Comparison of ENCODE assay signal across 20 cellular contexts in the genomic region with DNA sequence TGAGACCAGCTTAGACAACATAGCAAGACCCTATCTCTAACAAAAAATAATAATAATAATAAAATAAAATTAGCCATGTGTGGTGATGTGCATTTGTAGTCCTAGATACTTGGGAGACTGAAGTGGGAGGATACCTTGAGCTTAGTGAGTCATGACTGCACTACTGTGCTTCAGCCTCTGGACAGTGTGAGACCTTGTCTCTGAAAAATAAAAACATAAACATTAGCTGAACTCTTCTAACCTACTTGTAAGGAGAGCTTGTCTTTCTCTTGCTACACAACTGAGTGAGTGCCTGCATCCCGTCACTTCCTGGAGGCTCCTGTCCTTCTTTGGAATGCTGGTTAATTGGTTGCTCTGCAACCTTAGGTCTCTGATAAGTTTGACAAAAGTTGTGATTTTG. TPM values are rescaled to one million over a fixed set of nuclear protein-coding genes. Genes with fewer than 3 reads are reported as not detected.
"Had no signal": no experiment of that assay in that cellular context is flagged by ENCODE, and none has a peak within 500 bp of the region (broad histone marks: within the 10 kb centered on the region; RNA-seq: fewer than 3 reads in every experiment).

No MANE protein-coding gene starts in this region.

- H3K9me3 ChIP-seq: colonic mucosa, gastrocnemius medialis, thyroid gland had no signal

- H3K27me3 ChIP-seq: colonic mucosa, esophagus squamous epithelium, gastrocnemius medialis, thyroid gland had no signal

- DNase-seq: activated CD4-positive, alpha-beta T cell treated with anti-CD3 and anti-CD28 coated beads, Interleukin-2, amount 50 U/mL, for 48 hours; activated CD4-positive, CD25-positive, alpha-beta regulatory T cell treated with anti-CD3 and anti-CD28 coated beads, Interleukin-2, amount 50 U/mL, for 72 hours; activated naive CD4-positive, alpha-beta T cell treated with Interleukin-2 at 50 U/mL for 16 hours; colonic mucosa; esophagus squamous epithelium; gastrocnemius medialis; heart left ventricle; left ventricle myocardium inferior; naive thymus-derived CD8-positive, alpha-beta T cell; retina; stimulated activated CD4-positive, alpha-beta T cell treated with anti-CD3 and anti-CD28 coated beads, Interleukin-15, amount 100 ng/mL, for 24 hours; stimulated activated CD4-positive, alpha-beta T cell treated with anti-CD3 and anti-CD28 coated beads, Interleukin-4, amount 100 ng/mL, for 1 hour; stimulated activated naive B cell treated with anti-CD40 and anti-IgM and Interleukin-4, amounts not matched to agents 10 μg/mL and 1 μg/mL and 100 μg/mL, for 72 hours; T-helper 9 cell; thyroid gland had no signal

- H3K27ac ChIP-seq: colonic mucosa, esophagus squamous epithelium, gastrocnemius medialis, heart left ventricle, left ventricle myocardium inferior, neutrophil, skin epidermis, thyroid gland had no signal

- H3K27ac Mint-ChIP-seq: memory B cell; naive thymus-derived CD8-positive, alpha-beta T cell; stimulated activated naive B cell treated with anti-CD40 and anti-IgM and Interleukin-4, amounts not matched to agents 10 μg/mL and 1 μg/mL and 100 μg/mL, for 72 hours had no signal

- H3K4me3 ChIP-seq: colonic mucosa, esophagus squamous epithelium, gastrocnemius medialis, heart left ventricle, left ventricle myocardium inferior, skin epidermis, thyroid gland had no signal

- H3K4me1 ChIP-seq: colonic mucosa had no signal

- ATAC-seq: activated T-helper 17 cell treated with anti-CD3 and anti-CD28 coated beads, Interleukin-2, amount 50 U/mL, for 72 hours; gastrocnemius medialis; heart left ventricle; naive thymus-derived CD8-positive, alpha-beta T cell; stimulated activated naive B cell treated with anti-CD40 and anti-IgM and Interleukin-4, amounts not matched to agents 10 μg/mL and 1 μg/mL and 100 μg/mL, for 72 hours had no signal

- H3K4me3 Mint-ChIP-seq: activated T-helper 17 cell treated with anti-CD3 and anti-CD28 coated beads, Interleukin-2, amount 50 U/mL, for 72 hours; memory B cell; naive thymus-derived CD8-positive, alpha-beta T cell; stimulated activated naive B cell treated with anti-CD40 and anti-IgM and Interleukin-4, amounts not matched to agents 10 μg/mL and 1 μg/mL and 100 μg/mL, for 72 hours had no signal

- H3K27me3 Mint-ChIP-seq: activated T-helper 17 cell treated with anti-CD3 and anti-CD28 coated beads, Interleukin-2, amount 50 U/mL, for 72 hours had no signal

- H3K36me3 ChIP-seq: colonic mucosa, gastrocnemius medialis, heart left ventricle, neutrophil, thyroid gland had no signal

RNA-seq across cellular contexts. Expression of a gene that starts 24.8 kb away (rescaled TPM):
- total RNA-seq: esophagus squamous epithelium, gastrocnemius medialis, mucosa of gallbladder, thyroid gland had no signal
